Comparison of ENCODE assay signal across 15 cellular contexts in the genomic region with DNA sequence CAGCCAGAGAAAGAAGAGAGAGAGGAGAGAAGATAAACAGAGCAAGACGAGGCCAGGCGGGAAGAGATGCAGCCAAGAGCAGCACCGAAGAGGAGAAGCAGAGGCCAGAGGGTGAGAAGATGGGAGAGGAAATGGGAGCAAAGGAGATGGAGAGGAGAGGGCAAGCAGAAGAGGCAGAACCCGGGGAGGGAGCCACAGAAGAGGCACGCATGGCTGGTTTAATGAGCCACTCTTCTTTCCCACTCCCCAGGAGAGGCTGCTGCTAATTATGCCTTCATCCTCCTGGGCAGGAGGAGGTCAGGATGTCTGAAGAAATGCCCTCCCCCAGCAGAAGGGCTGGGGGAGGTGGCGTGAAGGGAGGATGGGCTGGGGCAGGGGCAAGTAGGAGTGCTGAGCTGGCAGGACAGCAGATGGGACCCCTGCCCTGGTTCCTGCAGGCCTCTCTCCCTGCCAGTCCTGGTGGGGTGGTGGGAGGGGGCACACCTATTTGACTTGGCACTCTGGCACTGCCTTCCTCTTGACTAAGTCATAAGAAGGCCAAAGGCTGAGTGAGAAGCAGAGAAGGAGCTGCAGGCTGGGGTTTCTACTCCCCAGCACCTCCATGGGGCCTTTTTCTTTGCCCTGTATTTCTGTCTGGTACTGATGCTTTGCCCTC. TPM values are rescaled to one million over a fixed set of nuclear protein-coding genes. Genes with fewer than 3 reads are reported as not detected.
DNase-seq lines count a peak whose midpoint lies in the region; TF ChIP-seq lines count a peak whose summit lies in the region.
"Had no signal": no experiment of that assay in that cellular context is flagged by ENCODE, and none has a peak within 500 bp of the region (broad histone marks: within the 10 kb centered on the region; RNA-seq: fewer than 3 reads in every experiment).

No MANE protein-coding gene starts in this region.

- H3K27ac Mint-ChIP-seq in glutamatergic neuron (ENCODE audit: unreplicated experiment), result no peak overlapping the region
- H3K27ac Mint-ChIP-seq: activated B cell treated with CpG ODN at 0.5 μM for 24 hours had no signal

- no peaks in the 10 kb centered on the region for H3K36me3 Mint-ChIP-seq in glutamatergic neuron (ENCODE audit: unreplicated experiment)

- POLR2A ChIA-PET in AG04450 (lab: Yijun Ruan, JAX), result interaction anchor here (1.1 to 1.2 kb wide), 2 partner anchors 12 to 15 kb away, joined by 3 to 5 read pairs; no protein-coding TSS in a partner anchor

- no peaks in the 10 kb centered on the region for H3K9me3 Mint-ChIP-seq in glutamatergic neuron (ENCODE audit: unreplicated experiment)
- H3K9me3 Mint-ChIP-seq: activated B cell treated with CpG ODN at 0.5 μM for 24 hours had no signal

- H3K4me3 ChIP-seq in AG04450 (ENCODE audit: low read depth, low read length), result no peak overlapping the region
- H3K4me3 ChIP-seq: HAP-1 had no signal

- TF ChIP-seq CTCF in AG04450 (IDR thresholded peaks at IDR 0.05; ENCODE audit: low read depth, low read length) (no peak), glutamatergic neuron (IDR thresholded peaks at IDR 0.05; ENCODE audit: partially characterized antibody, unreplicated experiment) (no peak)

- H3K9me3 ChIP-seq in AG04450 (ENCODE audit: control insufficient read depth, insufficient read depth, low read length), result no peaks in the 10 kb centered on the region
- H3K9me3 ChIP-seq: HAP-1 had no signal

- CTCF ChIA-PET in AG04450 (lab: Charles Lee), result interaction anchor here (0.9 to 1.3 kb wide), 3 partner anchors 9 to 30 kb away, joined by 3 to 5 read pairs (median 3); no protein-coding TSS in a partner anchor

- H3K27ac ChIP-seq in AG04450 (ENCODE audit: low read depth, low read length), result peak overlapping the region; percentile 11

- H3K4me3 Mint-ChIP-seq in glutamatergic neuron (ENCODE audit: unreplicated experiment), result peak overlapping the region; percentile 23
- H3K4me3 Mint-ChIP-seq: activated B cell treated with CpG ODN at 0.5 μM for 24 hours had no signal

- no peaks in the 10 kb centered on the region for H3K27me3 ChIP-seq in AG04450 (ENCODE audit: control insufficient read depth, insufficient read depth, low read length)

- intact Hi-C loops in head of caudate nucleus (cut with DNase I), result no loop called here

- H3K4me1 Mint-ChIP-seq in glutamatergic neuron (ENCODE audit: low read depth, unreplicated experiment), result peaks cover 14% of the 10 kb centered on the region
- H3K4me1 Mint-ChIP-seq: activated B cell treated with CpG ODN at 0.5 μM for 24 hours had no signal

- peaks cover 6% of the 10 kb centered on the region for H3K27me3 Mint-ChIP-seq in glutamatergic neuron (ENCODE audit: unreplicated experiment)

- DNase-seq in AG04450 (ENCODE audit: low read depth, low spot score) (no peak), NCI-H69 (lab: John Stamatoyannopoulos, UW) (peak; percentile 87), glutamatergic neuron (no peak), renal cortical epithelial cell (ENCODE audit: low read depth) (peak; percentile 64), EL (no peak), head of caudate nucleus (no peak), NCI-H748 (lab: John Stamatoyannopoulos, UW; ENCODE audit: unreplicated experiment) (no peak), SKM-1 treated with dmso at 0.1 percent for 144 hours (lab: John Stamatoyannopoulos, UW; ENCODE audit: unreplicated experiment) (no peak)
- DNase-seq: activated B cell treated with CpG ODN at 0.5 μM for 24 hours; dermis blood vessel endothelial cell; NCI-H1092; NCI-H748 treated with DMSO at 0.1 percent for 48 hours; SIG-M5; stimulated activated CD4-positive, alpha-beta T cell treated with anti-CD3 and anti-CD28 coated beads, Interleukin-15, amount 100 ng/mL, for 24 hours had no signal

RNA-seq across cellular contexts. Expression of a gene that starts 32.3 kb away (rescaled TPM):
- 42.3 and 53.7 TPM in 2 replicates for polyA plus RNA-seq in AG04450 (2011; rRNA removed)
- 96.0 and 123 TPM in 2 replicates for polyA minus RNA-seq in AG04450 (2011; rRNA and poly(A)+ RNA removed)
- total RNA-seq in glutamatergic neuron (ENCODE audit: unreplicated experiment) (8.1 TPM), renal cortical epithelial cell (161 and 297 TPM in 2 replicates)
- total RNA-seq: activated B cell treated with CpG ODN at 0.5 μM for 24 hours had no signal

Comparison
In these comparisons a context has a peak if more than half of its experiments do, and no peak if none do; other contexts are left out.
1. DNase-seq: peak in NCI-H69 (single experiment) and renal cortical epithelial cell (single experiment); none in AG04450 (single experiment), glutamatergic neuron (single experiment), EL (single experiment), head of caudate nucleus (0 of 42), NCI-H748 (single experiment) and SKM-1 treated with dmso at 0.1 percent for 144 hours (single experiment).
2. RNA of a gene that starts 32.3 kb away (total RNA-seq): 161 to 297 TPM in renal cortical epithelial cell; 8.1 TPM in glutamatergic neuron (single experiment); every median in the first group is over 10 times any median in the second.